Comparison of ENCODE assay signal across 8 cellular contexts in the genomic region with DNA sequence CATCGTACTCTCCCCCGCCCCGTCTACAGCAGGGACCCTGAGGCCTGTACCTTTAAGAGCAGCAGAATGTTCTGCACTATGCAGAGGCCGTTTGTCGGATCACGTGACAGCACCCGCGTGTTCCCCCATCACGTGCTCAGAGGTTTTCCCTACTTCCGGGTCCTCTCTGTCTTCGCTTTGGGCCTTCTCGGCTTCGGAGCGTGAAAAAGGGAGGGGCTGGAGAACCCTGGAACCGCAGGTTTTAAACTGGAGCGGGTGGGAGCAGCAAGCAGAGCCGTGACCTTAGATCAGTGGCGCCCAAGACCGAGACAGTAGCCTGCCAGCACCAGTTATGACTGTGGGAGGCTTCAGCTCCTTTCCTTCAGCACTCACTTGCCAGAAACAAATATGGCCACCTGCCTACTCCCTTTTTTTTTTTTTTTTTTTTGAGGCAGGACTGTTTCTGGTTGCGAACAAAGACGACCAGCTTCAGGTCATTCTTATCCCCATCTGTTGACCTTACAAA. TPM values are rescaled to one million over a fixed set of nuclear protein-coding genes. Genes with fewer than 3 reads are reported as not detected.
DNase-seq lines count a peak whose midpoint lies in the region; ATAC-seq, FAIRE-seq and TF ChIP-seq lines count a peak whose summit lies in the region.

TSS of gene CLN3 (minus strand) at position 105 of the 505 bp plus-strand sequence. CDS start 315 bp downstream, outside the sequence.

- peak within 1 kb of the TSS; percentile 85 for H3K4me2 ChIP-seq in Karpas-422 (ENCODE audit: low read depth, low read length, poor library complexity, severe bottlenecking)

- ATAC-seq in GM21737 (IDR thresholded peaks at IDR 0.05; ENCODE audit: unreplicated experiment): peak; percentile 59
- ATAC-seq in activated T-cell treated with anti-CD3 and anti-CD28 coated beads, Interleukin-2, amount 50 U/mL, for 72 hours (replicated peaks in 1 of 2): peak; percentile 78 to 80

- DNase-seq in DMS53 treated with DMSO at 0.1 percent for 48 hours (lab: John Stamatoyannopoulos, UW; ENCODE audit: unreplicated experiment) (peak; percentile 90), Karpas-422 (peak; percentile 97), RCC 7860 (ENCODE audit: low spot score) (peak; percentile 87), esophagus squamous epithelium (lab: John Stamatoyannopoulos, UW) (peak; percentile 69)
- DNase-seq in activated T-cell treated with anti-CD3 and anti-CD28 coated beads, Interleukin-2, amount 50 U/mL, for 72 hours: peak; percentile 84 to 93
- peak; percentile 73 for DNase-seq in stimulated activated CD8-positive, alpha-beta memory T cell treated with anti-CD3 and anti-CD28 coated beads, Interleukin-7, amount 100 ng/mL, for 24 hours (ENCODE audit: low read depth)

- H3K4me3 ChIP-seq in Karpas-422 (ENCODE audit: low read length) (peak within 1 kb of the TSS; percentile 81), esophagus squamous epithelium (peak within 1 kb of the TSS; percentile 61 to 100 (median 92)), muscle layer of duodenum (ENCODE audit: low read depth in 1 of 2, low read length in 2 of 2) (peak within 1 kb of the TSS; percentile 91 to 96)

- no peaks in the 10 kb centered on the region for H3K27me3 Mint-ChIP-seq in activated T-cell treated with anti-CD3 and anti-CD28 coated beads, Interleukin-2, amount 50 U/mL, for 72 hours (ENCODE audit: low read depth)

- peak within 1 kb of the TSS; percentile 99 for H2AFZ ChIP-seq in Karpas-422 (ENCODE audit: low read length)

- peak within 1 kb of the TSS; percentile 100 for H3K27ac Mint-ChIP-seq in activated T-cell treated with anti-CD3 and anti-CD28 coated beads, Interleukin-2, amount 50 U/mL, for 72 hours

- TF ChIP-seq CTCF in esophagus squamous epithelium (IDR thresholded peaks at IDR 0.05): no peak

- peak; percentile 35 for FAIRE-seq in RCC 7860 (lab: Jason Lieb, UNC)

- no peaks in the 10 kb centered on the region for H3K9me2 ChIP-seq in Karpas-422 (replicated peaks; ENCODE audit: insufficient read depth, low read length)

- no peaks in the 10 kb centered on the region for H4K20me1 ChIP-seq in Karpas-422 (ENCODE audit: insufficient read depth, low read depth, low read length)

- H3K36me3 ChIP-seq in Karpas-422 (ENCODE audit: insufficient read depth, low read length) (no peaks in the 10 kb centered on the region), esophagus squamous epithelium (peaks cover 0 to 31% (median 14%) of the 10 kb centered on the region in 3 donors), muscle layer of duodenum (ENCODE audit: control insufficient read depth in 1 of 2, insufficient read depth in 2 of 2, low read length in 2 of 2) (peaks cover 5 to 16% of the 10 kb centered on the region in 2 donors)

- WGBS in esophagus squamous epithelium, 2 donors: 0 to 2% methylated on average over 18 to 20 of the region's 21 CpGs

- peak within 1 kb of the TSS; percentile 98 to 99 for H3K4me3 Mint-ChIP-seq in activated T-cell treated with anti-CD3 and anti-CD28 coated beads, Interleukin-2, amount 50 U/mL, for 72 hours

- TF ChIP-seq POLR2A in esophagus squamous epithelium (IDR thresholded peaks at IDR 0.05): peak in 1 of 4 donors; percentile 44

- intact Hi-C loops in esophagus squamous epithelium (cut with DNase I): no loop called here

- H3K9me3 Mint-ChIP-seq in activated T-cell treated with anti-CD3 and anti-CD28 coated beads, Interleukin-2, amount 50 U/mL, for 72 hours: no peaks in the 10 kb centered on the region

- H3K9ac ChIP-seq in Karpas-422 (ENCODE audit: low read length): peak within 1 kb of the TSS; percentile 83

- H3K4me1 ChIP-seq in Karpas-422 (ENCODE audit: low read length) (peaks cover 34% of the 10 kb centered on the region), esophagus squamous epithelium (peaks cover 0 to 49% (median 16%) of the 10 kb centered on the region in 3 donors), muscle layer of duodenum (ENCODE audit: control insufficient read depth in 1 of 2, insufficient read depth in 2 of 2, low read length in 2 of 2) (peaks cover 0 to 10% of the 10 kb centered on the region in 2 donors)

- H3K79me2 ChIP-seq in Karpas-422 (ENCODE audit: low read length): peaks cover 8% of the 10 kb centered on the region

- peaks cover 68% of the 10 kb centered on the region for H3K4me1 Mint-ChIP-seq in activated T-cell treated with anti-CD3 and anti-CD28 coated beads, Interleukin-2, amount 50 U/mL, for 72 hours (ENCODE audit: low read depth)

- H3K27ac ChIP-seq in Karpas-422 (ENCODE audit: low read length) (peak within 1 kb of the TSS; percentile 90), esophagus squamous epithelium (peak within 1 kb of the TSS; percentile 88 to 98 (median 97)), muscle layer of duodenum (ENCODE audit: low read length) (peak within 1 kb of the TSS; percentile 100)

- no peaks in the 10 kb centered on the region for H3K36me3 Mint-ChIP-seq in activated T-cell treated with anti-CD3 and anti-CD28 coated beads, Interleukin-2, amount 50 U/mL, for 72 hours (ENCODE audit: insufficient read depth in 2 of 2)

- no peaks in the 10 kb centered on the region for H3K27me3 ChIP-seq in Karpas-422 (ENCODE audit: low read length)
- no peaks in the 10 kb centered on the region for H3K27me3 ChIP-seq in esophagus squamous epithelium
- no peaks in the 10 kb centered on the region for H3K27me3 ChIP-seq in muscle layer of duodenum (ENCODE audit: low read depth, low read length)

- no peaks in the 10 kb centered on the region for H3K9me3 ChIP-seq in Karpas-422 (ENCODE audit: low read length)
- no peaks in the 10 kb centered on the region for H3K9me3 ChIP-seq in esophagus squamous epithelium
- H3K9me3 ChIP-seq in muscle layer of duodenum (ENCODE audit: control insufficient read depth in 1 of 2, low read length in 2 of 2): no peaks in the 10 kb centered on the region

RNA-seq across cellular contexts. Expression of gene CLN3, which starts in this region (rescaled TPM):
- 14.3 and 30.7 TPM in 2 replicates for total RNA-seq in Karpas-422 (2014; rRNA removed; shearing (Covaris generic); ENCODE audit: low replicate concordance)
- total RNA-seq in activated T-cell treated with anti-CD3 and anti-CD28 coated beads, Interleukin-2, amount 50 U/mL, for 72 hours: 10 to 100 TPM; 22.4 to 30.1 TPM
- 10 to 100 TPM; 12.2 to 40.2 (median 19.0) TPM for total RNA-seq in esophagus squamous epithelium

Comparison
In these comparisons a context has a peak if more than half of its experiments do, and no peak if none do; other contexts are left out.
1. Peak in every context shown above with its lines: DNase-seq, ATAC-seq, H3K4me3 ChIP-seq and H3K27ac ChIP-seq.